ENCODE assay signal across 8 cellular contexts in the genomic region with DNA sequence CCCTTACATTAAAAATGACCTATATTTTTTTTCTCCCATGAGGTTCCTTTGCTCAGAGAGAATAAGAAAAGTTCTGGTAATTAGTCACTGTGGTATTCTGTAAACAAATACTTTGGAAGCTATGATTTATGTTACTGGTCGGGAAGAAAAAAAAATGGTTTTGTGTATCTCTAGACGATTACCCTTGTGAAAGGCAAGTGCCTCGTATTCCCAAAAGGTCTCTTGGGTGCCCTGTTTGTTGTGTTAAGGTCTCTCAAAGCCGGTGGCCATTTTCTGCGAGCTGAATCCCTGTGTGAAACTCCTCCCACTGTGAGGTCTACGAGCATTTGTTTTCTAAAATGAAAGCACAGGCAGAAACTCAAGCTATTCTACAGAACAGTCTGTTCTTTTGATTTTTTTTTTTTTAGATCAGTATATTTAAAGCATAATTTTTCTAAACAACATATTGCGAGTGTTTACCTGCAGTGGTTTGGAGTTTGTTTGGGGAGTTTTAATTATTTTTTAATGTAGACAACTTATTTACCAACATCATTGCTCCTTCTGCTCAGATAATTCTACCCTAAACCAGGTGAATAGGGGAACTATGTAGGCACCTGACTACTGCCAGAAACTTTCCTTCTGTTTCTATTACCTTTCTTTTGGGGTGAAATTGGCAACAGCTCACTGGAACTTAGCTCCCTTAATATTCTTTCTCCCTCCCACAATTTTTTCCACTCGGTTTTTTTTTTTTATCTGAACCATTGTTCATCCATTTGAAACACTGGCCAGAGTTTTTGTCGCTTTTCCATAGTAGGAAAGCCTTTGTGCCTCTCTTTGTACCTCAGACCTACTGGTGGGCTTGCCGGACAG. TPM values are rescaled to one million over a fixed set of nuclear protein-coding genes. Genes with fewer than 3 reads are reported as not detected.
DNase-seq lines count a peak whose midpoint lies in the region; ATAC-seq and TF ChIP-seq lines count a peak whose summit lies in the region.

No MANE protein-coding gene starts in this region.

- peak overlapping the region; percentile 97 for H3K27ac Mint-ChIP-seq in activated B cell treated with CpG ODN at 0.5 μM for 24 hours
- peak overlapping the region; percentile 98 for H3K27ac Mint-ChIP-seq in stimulated activated naive CD8-positive, alpha-beta T cell treated with anti-CD3 and anti-CD28 coated beads, Interleukin-15, amount 100 ng/mL, for 72 hours

- CTCF ChIA-PET in activated B cell treated with CpG ODN at 0.5 μM for 24 hours (lab: Charles Lee): interaction anchor here (0.7 to 1.7 kb wide), 6 partner anchors 10 to 108 kb away, joined by 3 to 6 read pairs (median 4); no protein-coding TSS in a partner anchor

- TF ChIP-seq CTCF in activated B cell treated with CpG ODN at 0.5 μM for 24 hours (IDR thresholded peaks at IDR 0.05): no peak

- ATAC-seq in GM18499 (IDR thresholded peaks at IDR 0.05; ENCODE audit: insufficient read depth, unreplicated experiment) (peak; percentile 35), activated B cell treated with CpG ODN at 0.5 μM for 24 hours (ENCODE audit: low read depth) (peak; percentile 75)
- no peak for ATAC-seq in stimulated activated naive CD8-positive, alpha-beta T cell treated with anti-CD3 and anti-CD28 coated beads, Interleukin-15, amount 100 ng/mL, for 72 hours

- H3K27me3 Mint-ChIP-seq in activated B cell treated with CpG ODN at 0.5 μM for 24 hours: no peaks in the 10 kb centered on the region
- H3K27me3 Mint-ChIP-seq in stimulated activated naive CD8-positive, alpha-beta T cell treated with anti-CD3 and anti-CD28 coated beads, Interleukin-15, amount 100 ng/mL, for 72 hours: no peaks in the 10 kb centered on the region

- H3K36me3 Mint-ChIP-seq in activated B cell treated with CpG ODN at 0.5 μM for 24 hours (ENCODE audit: low read depth): peaks cover 54% of the 10 kb centered on the region

- intact Hi-C loops in activated B cell treated with CpG ODN at 0.5 μM for 24 hours (cut with micrococcal nuclease): loop anchor here (1.0 to 2.0 kb wide), 3 partner anchors 13 to 29 kb away; no protein-coding TSS in a partner anchor

- H3K4me1 Mint-ChIP-seq in activated B cell treated with CpG ODN at 0.5 μM for 24 hours: peaks cover 44% of the 10 kb centered on the region
- H3K4me1 Mint-ChIP-seq in stimulated activated naive CD8-positive, alpha-beta T cell treated with anti-CD3 and anti-CD28 coated beads, Interleukin-15, amount 100 ng/mL, for 72 hours: peaks cover 73% of the 10 kb centered on the region

- H3K4me3 Mint-ChIP-seq in activated B cell treated with CpG ODN at 0.5 μM for 24 hours: peak overlapping the region; percentile 86
- peak overlapping the region; percentile 79 to 80 for H3K4me3 Mint-ChIP-seq in stimulated activated naive CD8-positive, alpha-beta T cell treated with anti-CD3 and anti-CD28 coated beads, Interleukin-15, amount 100 ng/mL, for 72 hours

- peak; percentile 98 for DNase-seq in M059J (ENCODE audit: low read depth)
- no peak for DNase-seq in activated B cell treated with CpG ODN at 0.5 μM for 24 hours
- peak; percentile 44 for DNase-seq in dedifferentiated amniotic fluid mesenchymal stem cell (ENCODE audit: extremely low spot score)
- DNase-seq in medulla oblongata (ENCODE audit: extremely low spot score): peak; percentile 93
- peak; percentile 46 to 53 for DNase-seq in stimulated activated naive CD8-positive, alpha-beta T cell treated with anti-CD3 and anti-CD28 coated beads, Interleukin-15, amount 100 ng/mL, for 72 hours
- no peak for DNase-seq in SK-N-DZ (ENCODE audit: low spot score)
- no peak for DNase-seq in NCI-H1930 (lab: John Stamatoyannopoulos, UW)

- H3K9me3 Mint-ChIP-seq in activated B cell treated with CpG ODN at 0.5 μM for 24 hours: no peaks in the 10 kb centered on the region
- no peaks in the 10 kb centered on the region for H3K9me3 Mint-ChIP-seq in stimulated activated naive CD8-positive, alpha-beta T cell treated with anti-CD3 and anti-CD28 coated beads, Interleukin-15, amount 100 ng/mL, for 72 hours

- POLR2A ChIA-PET in activated B cell treated with CpG ODN at 0.5 μM for 24 hours (lab: Charles Lee): interaction anchor here (0.6 to 4.4 kb wide), 12 partner anchors 10 to 474 kb away, joined by 3 to 39 read pairs (median 4); a partner anchor contains a TSS

RNA-seq across cellular contexts. Expression of a gene that starts 44.0 kb away (rescaled TPM):
- 92.8 and 96.4 TPM in 2 replicates for total RNA-seq in M059J (2014; rRNA removed; shearing (Covaris generic))
- 39.5 and 45.2 TPM in 2 replicates for total RNA-seq in activated B cell treated with CpG ODN at 0.5 μM for 24 hours
- polyA plus RNA-seq in SK-N-DZ (2014; cell fraction: cytosol; rRNA removed): 4.7 and 8.1 TPM in 2 replicates
- polyA plus RNA-seq in SK-N-DZ (2014; cell fraction: nucleus; rRNA removed): 4.0 and 4.3 TPM in 2 replicates

Comparison
In these comparisons a context has a peak if more than half of its experiments do, and no peak if none do; other contexts are left out.
1. DNase-seq: peak in M059J (single experiment), dedifferentiated amniotic fluid mesenchymal stem cell (single experiment), medulla oblongata (single experiment) and stimulated activated naive CD8-positive, alpha-beta T cell treated with anti-CD3 and anti-CD28 coated beads, Interleukin-15, amount 100 ng/mL, for 72 hours (2 of 2); none in activated B cell treated with CpG ODN at 0.5 μM for 24 hours (single experiment), SK-N-DZ (single experiment) and NCI-H1930 (0 of 2).